ENCODE assay signal across 9 cellular contexts in the genomic region with DNA sequence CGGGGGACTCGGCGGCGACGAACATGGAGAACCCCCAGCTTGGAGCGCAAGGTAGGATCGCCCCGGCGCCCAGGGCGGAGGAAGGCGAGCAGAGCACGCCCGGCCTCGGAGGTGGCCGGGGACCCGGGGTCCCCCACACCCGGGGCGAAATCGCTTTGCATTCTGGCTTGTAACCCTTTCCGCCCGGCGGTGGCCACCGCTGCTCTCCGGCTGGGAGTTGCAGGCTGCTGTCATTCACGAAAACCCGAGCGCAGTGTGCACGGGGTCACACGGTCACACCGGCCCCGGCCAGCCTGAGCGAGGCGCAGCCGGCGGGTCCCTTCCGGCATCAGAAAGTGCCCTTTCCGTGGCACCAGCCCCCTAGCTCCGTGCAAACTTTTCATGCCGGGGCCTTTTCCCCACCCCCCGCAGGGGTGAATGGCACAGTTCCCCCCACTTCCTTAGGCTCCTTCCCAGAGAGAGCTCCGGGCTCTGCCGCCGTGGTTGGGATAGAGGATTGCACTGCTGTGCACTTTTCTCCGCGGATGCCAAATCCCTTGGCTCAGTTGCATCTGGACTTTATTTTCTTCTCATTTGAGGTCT. TPM values are rescaled to one million over a fixed set of nuclear protein-coding genes. Genes with fewer than 3 reads are reported as not detected.
A peak's percentile ranks its signal among the peaks of the same experiment; 100 is the strongest.
DNase-seq lines count a peak whose midpoint lies in the region; ATAC-seq, FAIRE-seq and TF ChIP-seq lines count a peak whose summit lies in the region.
"Had no signal": no experiment of that assay in that cellular context is flagged by ENCODE, and none has a peak within 500 bp of the region (broad histone marks: within the 10 kb centered on the region; RNA-seq: fewer than 3 reads in every experiment).

No MANE protein-coding gene starts in this region.

- intact Hi-C loops in breast epithelium (cut with DNase I; ENCODE audit: low total_unique reads): no loop called here
- intact Hi-C loops in MCF 10A (cut with micrococcal nuclease): no loop called here
- intact Hi-C loops in dorsolateral prefrontal cortex (cut with DNase I): loop anchor here in 1 of 2 donors (2.0 to 10.0 kb wide), 2 partner anchors 344 to 484 kb away; no protein-coding TSS in a partner anchor
- intact Hi-C loops in body of pancreas (cut with DNase I): no loop called here

- peaks cover 57% of the 10 kb centered on the region for H3K27me3 Mint-ChIP-seq in MCF 10A (ENCODE audit: insufficient read depth, unreplicated experiment)

- peak overlapping the region; percentile 82 for H3K9ac ChIP-seq in mesendoderm (ENCODE audit: low read length)

- H2AK5ac ChIP-seq in mesendoderm (ENCODE audit: low read length): no peak overlapping the region

- H3K9me3 ChIP-seq in breast epithelium (no peaks in the 10 kb centered on the region), body of pancreas (no peaks in the 10 kb centered on the region)
- H3K9me3 ChIP-seq: neutrophil had no signal

- H3K36me3 Mint-ChIP-seq in MCF 10A (ENCODE audit: insufficient read depth, unreplicated experiment): no peaks in the 10 kb centered on the region

- H3K27ac ChIP-seq in breast epithelium (peak overlapping the region in 1 of 2 donors; percentile 66), dorsolateral prefrontal cortex (peak overlapping the region in 36 of 59 donors; percentile 7 to 88 (median 62)), mesendoderm (ENCODE audit: low read depth, low read length) (peak overlapping the region; percentile 53), body of pancreas (no peak overlapping the region)
- H3K27ac ChIP-seq: neutrophil had no signal

- H2BK15ac ChIP-seq in mesendoderm (replicated peaks; ENCODE audit: low read depth): no peak overlapping the region

- peaks cover 0 to 4% of the 10 kb centered on the region in 2 donors for H3K4me1 ChIP-seq in breast epithelium
- H3K4me1 ChIP-seq in mesendoderm (ENCODE audit: control insufficient read depth, low read depth, low read length): peaks cover 22% of the 10 kb centered on the region
- H3K4me1 ChIP-seq in body of pancreas: peaks cover 30% of the 10 kb centered on the region

- CTCF ChIA-PET in MCF 10A (lab: Yijun Ruan, JAX): interaction anchor here (0.6 to 0.7 kb wide), 2 partner anchors 428 to 801 kb away, joined by 4 to 7 read pairs; no protein-coding TSS in a partner anchor

- H3K9me3 Mint-ChIP-seq in MCF 10A (ENCODE audit: unreplicated experiment): no peaks in the 10 kb centered on the region

- H3K4ac ChIP-seq in mesendoderm (ENCODE audit: low read depth, low read length): peak overlapping the region; percentile 50

- H4K5ac ChIP-seq in mesendoderm (ENCODE audit: low read length): no peak overlapping the region

- peak overlapping the region; percentile 92 for H3K56ac ChIP-seq in mesendoderm (ENCODE audit: low read length)

- H3K36me3 ChIP-seq in breast epithelium (no peaks in the 10 kb centered on the region), mesendoderm (ENCODE audit: control insufficient read depth, insufficient read depth, low read length) (no peaks in the 10 kb centered on the region), body of pancreas (replicated peaks in 1 of 2; ENCODE audit: insufficient read depth in 1 of 2, low read depth in 2 of 2) (no peaks in the 10 kb centered on the region)
- H3K36me3 ChIP-seq: neutrophil had no signal

- FAIRE-seq in urothelium cell line (lab: Jason Lieb, UNC): no peak

- peak overlapping the region; percentile 73 for H2BK120ac ChIP-seq in mesendoderm (ENCODE audit: low read depth, low read length)

- no CpG with 5 or more reads among the region's 45 CpGs for WGBS in mesendoderm (ENCODE audit: extremely low coverage, insufficient coverage, low lambda C conversion rate)
- WGBS in body of pancreas, 2 donors: 0 to 2% methylated on average over 6 to 45 of the region's 45 CpGs

- H3K23ac ChIP-seq in mesendoderm (ENCODE audit: low read length): peak overlapping the region; percentile 7

- H3K27ac Mint-ChIP-seq in MCF 10A (ENCODE audit: low read depth, unreplicated experiment): no peak overlapping the region

- H3K79me2 ChIP-seq in mesendoderm (ENCODE audit: control insufficient read depth, insufficient read depth, low read length): peaks cover 23% of the 10 kb centered on the region

- no peak overlapping the region for H3K4me3 Mint-ChIP-seq in MCF 10A (ENCODE audit: unreplicated experiment)

- H3K79me1 ChIP-seq in mesendoderm (ENCODE audit: low read length): peaks cover 3% of the 10 kb centered on the region

- H4K8ac ChIP-seq in mesendoderm (ENCODE audit: low read depth, low read length): no peak overlapping the region

- peak overlapping the region; percentile 73 for H3K4me2 ChIP-seq in mesendoderm (ENCODE audit: low read length)

- POLR2A ChIA-PET in MCF 10A (lab: Yijun Ruan, JAX): no interaction called here

- TF ChIP-seq CTCF in breast epithelium (IDR thresholded peaks at IDR 0.05) (no peak), MCF 10A (IDR thresholded peaks at IDR 0.05; ENCODE audit: unreplicated experiment) (no peak), dorsolateral prefrontal cortex (IDR thresholded peaks at IDR 0.05 in 54 of 56, conservative IDR thresholded peaks at IDR 0.05 in 2 of 56; ENCODE audit: low read depth in 1 of 56, partially characterized antibody in 56 of 56) (no peak), body of pancreas (IDR thresholded peaks at IDR 0.05) (no peak)

- peak overlapping the region; percentile 96 for H3K18ac ChIP-seq in mesendoderm (ENCODE audit: low read length)

- H3K4me3 ChIP-seq in breast epithelium (peak overlapping the region; percentile 44 to 80 (median 66)), dorsolateral prefrontal cortex (peak overlapping the region; percentile 52 to 85 (median 74)), mesendoderm (ENCODE audit: low read length) (peak overlapping the region; percentile 65), body of pancreas (no peak overlapping the region)

- no peaks in the 10 kb centered on the region for H3K4me1 Mint-ChIP-seq in MCF 10A (ENCODE audit: insufficient read depth, unreplicated experiment)

- H2BK5ac ChIP-seq in mesendoderm (ENCODE audit: low read length): no peak overlapping the region

- TF ChIP-seq POLR2A in breast epithelium (IDR thresholded peaks at IDR 0.05) (no peak), body of pancreas (IDR thresholded peaks at IDR 0.05) (no peak)

- H3K27me3 ChIP-seq in breast epithelium: peaks cover 3 to 11% of the 10 kb centered on the region in 2 donors
- peaks cover 0 to 8% (median 0%) of the 10 kb centered on the region in 45 donors for H3K27me3 ChIP-seq in dorsolateral prefrontal cortex
- no peaks in the 10 kb centered on the region for H3K27me3 ChIP-seq in mesendoderm (ENCODE audit: insufficient read depth, low read length, poor library complexity)
- peaks cover 0 to 11% of the 10 kb centered on the region in 2 donors for H3K27me3 ChIP-seq in body of pancreas

- no TSS peak for BruUV-seq in MCF 10A (replicated peaks; lab: Mats Ljungman, UMichigan)

- no peak for DNase-seq in breast epithelium (ENCODE audit: low spot score in 2 of 2)
- DNase-seq in MCF 10A (ENCODE audit: unreplicated experiment): no peak
- DNase-seq in dorsolateral prefrontal cortex: peak in 5 of 10 donors; percentile 21 to 55 (median 47)
- DNase-seq in mesendoderm: peak; percentile 60
- peak; percentile 29 for DNase-seq in urothelium cell line (ENCODE audit: low spot score)
- no peak for DNase-seq in hepatic stellate cell (ENCODE audit: low spot score)
- DNase-seq in body of pancreas: no peak

- no peak for ATAC-seq in GM19035 (IDR thresholded peaks at IDR 0.05; ENCODE audit: unreplicated experiment)
- no peak for ATAC-seq in body of pancreas

RNA-seq across cellular contexts. Expression of gene KAZN, which starts 0.8 kb away (rescaled TPM):
- total RNA-seq in breast epithelium: 10 to 100 TPM; 12.2 to 16.4 (median 16.2) TPM
- 3.3 and 4.2 TPM in 2 replicates for total RNA-seq in MCF 10A (2022)
- total RNA-seq in dorsolateral prefrontal cortex: 10 to 100 TPM; 51.1 to 93.6 (median 76.3) TPM
- polyA plus RNA-seq in mesendoderm (2013, experiment 1 of 2): 10.8 TPM
- 10.6 TPM for polyA plus RNA-seq in mesendoderm (2013, experiment 2 of 2)
- total RNA-seq in body of pancreas: 10 to 100 TPM in 1 of 2 donors, 1 to 10 TPM in 1; 3.4 to 12.2 TPM

Comparison
In these comparisons a context has a peak if more than half of its experiments do, and no peak if none do; other contexts are left out.
1. DNase-seq: peak in mesendoderm (single experiment) and urothelium cell line (single experiment); none in breast epithelium (0 of 2), MCF 10A (single experiment), hepatic stellate cell (single experiment) and body of pancreas (0 of 4).
2. H3K27ac ChIP-seq: peak in dorsolateral prefrontal cortex (36 of 59) and mesendoderm (single experiment); none in body of pancreas (0 of 4).
3. H3K4me3 ChIP-seq: peak in breast epithelium (3 of 3), dorsolateral prefrontal cortex (59 of 59) and mesendoderm (single experiment); none in body of pancreas (0 of 2).